ENCODE assay signal across 8 cellular contexts in the genomic region with DNA sequence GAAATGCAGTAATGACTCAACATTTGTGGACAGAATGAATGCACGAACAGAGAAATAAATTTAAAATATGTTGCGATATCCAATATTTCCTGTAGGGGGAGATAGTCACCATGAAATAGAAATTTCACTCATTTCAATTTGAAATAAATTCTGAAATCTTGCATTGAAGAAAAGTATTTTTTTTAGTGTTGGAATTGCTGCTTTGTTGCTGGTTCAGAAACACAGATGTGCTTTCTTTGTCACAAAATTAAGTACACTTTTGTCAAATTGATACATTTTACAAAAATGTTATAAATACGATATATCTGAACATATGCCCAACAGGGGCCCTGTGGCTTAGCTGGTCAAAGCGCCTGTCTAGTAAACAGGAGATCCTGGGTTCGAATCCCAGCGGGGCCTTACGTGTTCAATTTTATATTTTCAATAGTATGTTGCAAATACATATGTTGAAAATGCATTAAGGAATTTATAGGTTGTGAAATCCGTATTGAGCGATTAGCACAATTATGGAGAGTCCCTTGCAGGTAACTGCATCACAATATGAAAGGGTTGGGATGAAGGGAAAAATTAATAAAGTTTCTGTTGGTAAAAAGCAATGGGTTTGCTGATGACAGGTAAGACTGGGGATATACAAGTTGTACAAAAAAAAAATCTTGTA.
DNase-seq lines count a peak whose midpoint lies in the region; ATAC-seq, FAIRE-seq and TF ChIP-seq lines count a peak whose summit lies in the region.

No MANE protein-coding gene starts in this region.

- peak overlapping the region; percentile 64 for H3K27ac Mint-ChIP-seq in activated CD4-positive, alpha-beta memory T cell treated with anti-CD3 and anti-CD28 coated beads for 36 hours
- no peak overlapping the region for H3K27ac Mint-ChIP-seq in activated CD4-positive, alpha-beta memory T cell treated with anti-CD3 and anti-CD28 coated beads, Interleukin-2, amount 10 ng/mL, durations not matched to agents 7 days and 5 days

- no peaks in the 10 kb centered on the region for H4K20me1 ChIP-seq in neural cell (ENCODE audit: insufficient read depth)

- H3F3A ChIP-seq in neural cell (ENCODE audit: insufficient read depth, low read length, poor library complexity, severe bottlenecking), result no peaks in the 10 kb centered on the region

- H3K36me3 Mint-ChIP-seq in activated CD4-positive, alpha-beta memory T cell treated with anti-CD3 and anti-CD28 coated beads for 36 hours, result no peaks in the 10 kb centered on the region
- H3K36me3 Mint-ChIP-seq in activated CD4-positive, alpha-beta memory T cell treated with anti-CD3 and anti-CD28 coated beads, Interleukin-2, amount 10 ng/mL, durations not matched to agents 7 days and 5 days (ENCODE audit: low read depth), result no peaks in the 10 kb centered on the region

- H3K4me1 Mint-ChIP-seq in activated CD4-positive, alpha-beta memory T cell treated with anti-CD3 and anti-CD28 coated beads for 36 hours (ENCODE audit: low read depth), result peaks cover 25% of the 10 kb centered on the region
- peaks cover 25% of the 10 kb centered on the region for H3K4me1 Mint-ChIP-seq in activated CD4-positive, alpha-beta memory T cell treated with anti-CD3 and anti-CD28 coated beads, Interleukin-2, amount 10 ng/mL, durations not matched to agents 7 days and 5 days

- FAIRE-seq in endometrium (lab: Jason Lieb, UNC), result peak; percentile 83

- no peaks in the 10 kb centered on the region for H3K9me2 ChIP-seq in neural cell (ENCODE audit: insufficient read depth, low read length)

- ATAC-seq in GM21528 (IDR thresholded peaks at IDR 0.05; ENCODE audit: low FRiP score, unreplicated experiment), result no peak

- intact Hi-C loops in activated CD4-positive, alpha-beta memory T cell treated with anti-CD3 and anti-CD28 coated beads for 36 hours (cut with micrococcal nuclease), result loop anchor here (2.0 to 10.0 kb wide), 3 partner anchors 150 to 591 kb away; a partner anchor contains a TSS

- H3K9ac ChIP-seq in neural cell (ENCODE audit: low read length), result no peak overlapping the region

- peak; percentile 84 for TF ChIP-seq RAD21 in neural cell (conservative IDR thresholded peaks at IDR 0.05)

- DNase-seq in activated CD4-positive, alpha-beta memory T cell treated with anti-CD3 and anti-CD28 coated beads for 36 hours, result peak; percentile 38
- no peak for DNase-seq in activated CD4-positive, alpha-beta memory T cell treated with anti-CD3 and anti-CD28 coated beads, Interleukin-2, amount 10 ng/mL, durations not matched to agents 7 days and 5 days
- DNase-seq in LNCaP clone FGC (ENCODE audit: low read depth) (no peak), SKM-1 (lab: John Stamatoyannopoulos, UW; ENCODE audit: unreplicated experiment) (peak; percentile 32), NCI-H187 (lab: John Stamatoyannopoulos, UW) (no peak)

- H3K4me3 ChIP-seq in LNCaP clone FGC (ENCODE audit: low read depth, low read length) (no peak overlapping the region), neural cell (ENCODE audit: low read length) (peak overlapping the region; percentile 12)

- H3K4me2 ChIP-seq in neural cell (ENCODE audit: low read length), result no peak overlapping the region

- CTCF ChIA-PET in activated CD4-positive, alpha-beta memory T cell treated with anti-CD3 and anti-CD28 coated beads for 36 hours (lab: Charles Lee), result interaction anchor here (0.5 to 3.9 kb wide), 12 partner anchors 7 to 734 kb away, joined by 3 to 19 read pairs (median 6); a partner anchor contains a TSS
- CTCF ChIA-PET in activated CD4-positive, alpha-beta memory T cell treated with anti-CD3 and anti-CD28 coated beads, Interleukin-2, amount 10 ng/mL, durations not matched to agents 7 days and 5 days (lab: Charles Lee), result interaction anchor here (1.0 to 4.3 kb wide), 5 partner anchors 15 to 633 kb away, joined by 3 to 22 read pairs (median 6); no protein-coding TSS in a partner anchor

- TF ChIP-seq CTCF in LNCaP clone FGC (IDR thresholded peaks at IDR 0.05; ENCODE audit: control insufficient read depth, extremely low read depth, insufficient read depth) (peak; percentile 55), neural cell (IDR thresholded peaks at IDR 0.05; ENCODE audit: poor library complexity, severe bottlenecking) (peak; percentile 87)

- H3K27me3 ChIP-seq in neural cell (ENCODE audit: insufficient read depth, low read depth, low read length), result peaks cover 17% of the 10 kb centered on the region

- POLR2A ChIA-PET in activated CD4-positive, alpha-beta memory T cell treated with anti-CD3 and anti-CD28 coated beads for 36 hours (lab: Charles Lee), result no interaction called here
- POLR2A ChIA-PET in activated CD4-positive, alpha-beta memory T cell treated with anti-CD3 and anti-CD28 coated beads, Interleukin-2, amount 10 ng/mL, durations not matched to agents 7 days and 5 days (lab: Charles Lee), result interaction anchor here (1.0 to 4.1 kb wide), 6 partner anchors 11 to 731 kb away, joined by 3 to 47 read pairs (median 4); a partner anchor contains a TSS

- no peaks in the 10 kb centered on the region for H3K9me3 ChIP-seq in neural cell (ENCODE audit: low read length)

- no peak for TF ChIP-seq EP300 in neural cell (conservative IDR thresholded peaks at IDR 0.05; ENCODE audit: poor library complexity, severe bottlenecking)

- no peak overlapping the region for H3K27ac ChIP-seq in neural cell (ENCODE audit: low read length)

- H3K9me3 Mint-ChIP-seq in activated CD4-positive, alpha-beta memory T cell treated with anti-CD3 and anti-CD28 coated beads for 36 hours, result no peaks in the 10 kb centered on the region
- H3K9me3 Mint-ChIP-seq in activated CD4-positive, alpha-beta memory T cell treated with anti-CD3 and anti-CD28 coated beads, Interleukin-2, amount 10 ng/mL, durations not matched to agents 7 days and 5 days, result no peaks in the 10 kb centered on the region

- no peaks in the 10 kb centered on the region for H3K27me3 Mint-ChIP-seq in activated CD4-positive, alpha-beta memory T cell treated with anti-CD3 and anti-CD28 coated beads for 36 hours
- no peaks in the 10 kb centered on the region for H3K27me3 Mint-ChIP-seq in activated CD4-positive, alpha-beta memory T cell treated with anti-CD3 and anti-CD28 coated beads, Interleukin-2, amount 10 ng/mL, durations not matched to agents 7 days and 5 days

- no peak overlapping the region for H2AFZ ChIP-seq in neural cell (ENCODE audit: low read depth, low read length)

- no peaks in the 10 kb centered on the region for H3K79me2 ChIP-seq in neural cell (replicated peaks; ENCODE audit: insufficient read depth, low read length)

- no peaks in the 10 kb centered on the region for H3K36me3 ChIP-seq in neural cell (ENCODE audit: insufficient read depth, low read length)

- H3K4me3 Mint-ChIP-seq in activated CD4-positive, alpha-beta memory T cell treated with anti-CD3 and anti-CD28 coated beads for 36 hours, result no peak overlapping the region
- no peak overlapping the region for H3K4me3 Mint-ChIP-seq in activated CD4-positive, alpha-beta memory T cell treated with anti-CD3 and anti-CD28 coated beads, Interleukin-2, amount 10 ng/mL, durations not matched to agents 7 days and 5 days

TF ChIP-seq in neural cell, 6 proteins besides CTCF, POLR2A, EP300 and RAD21:
- no peak for TF ChIP-seq EZH2 (IDR thresholded peaks at IDR 0.05; ENCODE audit: borderline replicate concordance, insufficient read depth, low read length, poor library complexity, severe bottlenecking)
- TF ChIP-seq SMC3 (conservative IDR thresholded peaks at IDR 0.05; ENCODE audit: poor library complexity), result peak; percentile 72

Comparison
In these comparisons a context has a peak if more than half of its experiments do, and no peak if none do; other contexts are left out.
1. DNase-seq: peak in activated CD4-positive, alpha-beta memory T cell treated with anti-CD3 and anti-CD28 coated beads for 36 hours (single experiment) and SKM-1 (single experiment); none in activated CD4-positive, alpha-beta memory T cell treated with anti-CD3 and anti-CD28 coated beads, Interleukin-2, amount 10 ng/mL, durations not matched to agents 7 days and 5 days (single experiment), LNCaP clone FGC (single experiment) and NCI-H187 (0 of 2).